Comparison of ENCODE assay signal across 12 cellular contexts in genomic region chr7:27108390-27109127, GRCh38. TPM values are rescaled to one million over a fixed set of nuclear protein-coding genes. Genes with fewer than 3 reads are reported as not detected.
DNase-seq lines count a peak whose midpoint lies in the region; ATAC-seq and TF ChIP-seq lines count a peak whose summit lies in the region.
"Had no signal": no experiment of that assay in that cellular context is flagged by ENCODE, and none has a peak within 500 bp of the region (broad histone marks: within the 10 kb centered on the region; RNA-seq: fewer than 3 reads in every experiment).

No MANE protein-coding gene starts in this region.

- H3K4me3 ChIP-seq in Panc1 (ENCODE audit: low read depth in 2 of 2, low read length in 2 of 2): no peak overlapping the region
- H3K4me3 ChIP-seq in esophagus squamous epithelium: peak overlapping the region; percentile 26 to 97 (median 72)
- H3K4me3 ChIP-seq in stomach smooth muscle (ENCODE audit: low read length in 2 of 2): peak overlapping the region; percentile 56 to 96

- H3K36me3 ChIP-seq in Panc1 (ENCODE audit: control insufficient read depth, insufficient read depth, low read length) (0 out of 2 replicates have a peak, but pooled peaks cover 2% of the 10 kb centered on the region), esophagus squamous epithelium (no peaks in the 10 kb centered on the region), stomach smooth muscle (ENCODE audit: control insufficient read depth in 2 of 2, insufficient read depth in 2 of 2, low read length in 2 of 2) (no peaks in the 10 kb centered on the region)

- no TSS peak for BruUV-seq in Panc1 (replicated peaks; lab: Mats Ljungman, UMichigan)

- H3K9ac ChIP-seq in stomach smooth muscle (ENCODE audit: low read length in 2 of 2): peak overlapping the region; percentile 86 to 92

- intact Hi-C loops in Panc1 (cut with micrococcal nuclease; ENCODE audit: unreplicated experiment): no loop called here
- intact Hi-C loops in esophagus squamous epithelium (cut with DNase I): no loop called here
- intact Hi-C loops in activated CD4-positive, alpha-beta memory T cell treated with anti-CD3 and anti-CD28 coated beads for 36 hours (cut with micrococcal nuclease): no loop called here

- H3K4me1 ChIP-seq in Panc1 (ENCODE audit: control insufficient read depth, insufficient read depth, low read length): peaks cover 67% of the 10 kb centered on the region
- H3K4me1 ChIP-seq in esophagus squamous epithelium: peaks cover 21 to 97% (median 54%) of the 10 kb centered on the region in 3 donors
- peaks cover 66% of the 10 kb centered on the region for H3K4me1 ChIP-seq in stomach smooth muscle (ENCODE audit: control insufficient read depth, insufficient read depth, low read length)

- in situ Hi-C loops in Panc1 (cut with HindIII; ENCODE audit: low pct_unique_long_range_greater_than_20kb, low sequenced_read_pairs): no loop called here

- peak in 2 of 4 donors; percentile 75 to 86 for TF ChIP-seq POLR2A in esophagus squamous epithelium (IDR thresholded peaks at IDR 0.05)

- H3K4me3 Mint-ChIP-seq in activated CD4-positive, alpha-beta memory T cell treated with anti-CD3 and anti-CD28 coated beads for 36 hours: no peak overlapping the region

- POLR2A ChIA-PET in Panc1 (lab: Charles Lee): no interaction called here
- POLR2A ChIA-PET in activated CD4-positive, alpha-beta memory T cell treated with anti-CD3 and anti-CD28 coated beads for 36 hours (lab: Charles Lee): no interaction called here

- peaks cover 4% of the 10 kb centered on the region for H3K4me1 Mint-ChIP-seq in activated CD4-positive, alpha-beta memory T cell treated with anti-CD3 and anti-CD28 coated beads for 36 hours (ENCODE audit: low read depth)

- 22 to 57% methylated on average over 7 to 12 of the region's 41 CpGs for WGBS in esophagus squamous epithelium, 2 donors

- DNase-seq in Panc1 (ENCODE audit: low read depth, low spot score) (no peak), esophagus squamous epithelium (lab: John Stamatoyannopoulos, UW) (no peak), lung microvascular endothelial cell (ENCODE audit: low read depth in 2 of 2) (peak; percentile 82 to 90), C1 segment of cervical spinal cord (lab: John Stamatoyannopoulos, UW) (no peak), NCI-H1417 treated with DMSO at 0.1 percent for 48 hours (lab: John Stamatoyannopoulos, UW) (no peak), nucleus accumbens (lab: John Stamatoyannopoulos, UW) (no peak)
- no peak for DNase-seq in activated CD4-positive, alpha-beta memory T cell treated with anti-CD3 and anti-CD28 coated beads for 36 hours
- DNase-seq: Caco-2, NCI-H187, SIG-M5 had no signal

- peaks cover 12% of the 10 kb centered on the region for H3K27me3 Mint-ChIP-seq in activated CD4-positive, alpha-beta memory T cell treated with anti-CD3 and anti-CD28 coated beads for 36 hours

- TF ChIP-seq CTCF in Panc1 (IDR thresholded peaks at IDR 0.05) (no peak), esophagus squamous epithelium (IDR thresholded peaks at IDR 0.05) (peak in 2 of 6 experiments; percentile 28 to 31)

- peak overlapping the region; percentile 90 for H3K27ac ChIP-seq in Panc1 (ENCODE audit: low read length)
- peak overlapping the region; percentile 96 to 99 (median 99) for H3K27ac ChIP-seq in esophagus squamous epithelium
- peak overlapping the region; percentile 97 for H3K27ac ChIP-seq in stomach smooth muscle (ENCODE audit: low read length)

- H3K9me3 ChIP-seq in Panc1 (ENCODE audit: control insufficient read depth, insufficient read depth, low read depth, low read length) (no peaks in the 10 kb centered on the region), esophagus squamous epithelium (no peaks in the 10 kb centered on the region), stomach smooth muscle (ENCODE audit: control insufficient read depth in 2 of 2, low read length in 2 of 2) (no peaks in the 10 kb centered on the region)
- H3K9me3 ChIP-seq: Caco-2 had no signal

- CTCF ChIA-PET in Panc1 (lab: Charles Lee): interaction anchor here (1.4 kb wide), 1 partner anchor 10 kb away, joined by 5 read pairs; no protein-coding TSS in a partner anchor
- CTCF ChIA-PET in activated CD4-positive, alpha-beta memory T cell treated with anti-CD3 and anti-CD28 coated beads for 36 hours (lab: Charles Lee): no interaction called here

- ATAC-seq in Panc1: no peak

- no peak overlapping the region for H3K27ac Mint-ChIP-seq in activated CD4-positive, alpha-beta memory T cell treated with anti-CD3 and anti-CD28 coated beads for 36 hours

- peaks cover 2% of the 10 kb centered on the region for H3K36me3 Mint-ChIP-seq in activated CD4-positive, alpha-beta memory T cell treated with anti-CD3 and anti-CD28 coated beads for 36 hours

- H3K27me3 ChIP-seq in Panc1 (ENCODE audit: control insufficient read depth, insufficient read depth, low read length) (no peaks in the 10 kb centered on the region), esophagus squamous epithelium (peaks cover 0 to 4% (median 0%) of the 10 kb centered on the region in 4 donors), stomach smooth muscle (ENCODE audit: control insufficient read depth in 1 of 2, insufficient read depth in 2 of 2, low read length in 2 of 2) (no peaks in the 10 kb centered on the region)

- no peaks in the 10 kb centered on the region for H3K9me3 Mint-ChIP-seq in activated CD4-positive, alpha-beta memory T cell treated with anti-CD3 and anti-CD28 coated beads for 36 hours

RNA-seq across cellular contexts. Expression of gene HOXA2, which starts 6.1 kb away (rescaled TPM):
- 2.9 TPM for total RNA-seq in Panc1 (2021; ENCODE audit: unreplicated experiment)
- polyA plus RNA-seq in Panc1 (2012; ENCODE audit: insufficient read length): 0.84 TPM
- 1 to 10 TPM in 3 of 4 donors, under 1 TPM in 1; 0.27 to 3.6 (median 1.5) TPM for total RNA-seq in esophagus squamous epithelium
- 0.20 and 0.22 TPM in 2 replicates for total RNA-seq in lung microvascular endothelial cell
- not detected for total RNA-seq in activated CD4-positive, alpha-beta memory T cell treated with anti-CD3 and anti-CD28 coated beads for 36 hours
- total RNA-seq: bronchial epithelial cell had no signal

RNA-seq across cellular contexts. Expression of gene HOXA1, which starts 12.8 kb away (rescaled TPM):
- 8.8 TPM for total RNA-seq in Panc1 (2021; ENCODE audit: unreplicated experiment)
- 5.3 TPM for polyA plus RNA-seq in Panc1 (2012; ENCODE audit: insufficient read length)
- 1 to 10 TPM; 1.6 to 2.5 (median 2.2) TPM for total RNA-seq in esophagus squamous epithelium
- 0.40 and 0.44 TPM in 2 replicates for total RNA-seq in lung microvascular endothelial cell
- under 1 TPM; 0.29 to 0.43 TPM for total RNA-seq in activated CD4-positive, alpha-beta memory T cell treated with anti-CD3 and anti-CD28 coated beads for 36 hours

RNA-seq across cellular contexts. Expression of gene HOXA4, which starts 22.0 kb away (rescaled TPM):
- 0.39 TPM for total RNA-seq in Panc1 (2021; ENCODE audit: unreplicated experiment)
- polyA plus RNA-seq in Panc1 (2012; ENCODE audit: insufficient read length): 0.45 TPM
- 1 to 10 TPM; 2.9 to 6.7 (median 4.1) TPM for total RNA-seq in esophagus squamous epithelium
- 0.22 and 0.79 TPM in 2 replicates for total RNA-seq in lung microvascular endothelial cell
- total RNA-seq in activated CD4-positive, alpha-beta memory T cell treated with anti-CD3 and anti-CD28 coated beads for 36 hours: not detected
- total RNA-seq: bronchial epithelial cell had no signal

RNA-seq across cellular contexts. Expression of gene HOXA5, which starts 34.9 kb away (rescaled TPM):
- total RNA-seq in Panc1 (2021; ENCODE audit: unreplicated experiment): 3.9 TPM
- polyA plus RNA-seq in Panc1 (2012; ENCODE audit: insufficient read length): 3.0 TPM
- total RNA-seq in esophagus squamous epithelium: 1 to 10 TPM; 3.6 to 8.2 (median 6.8) TPM
- total RNA-seq in lung microvascular endothelial cell: 5.8 and 7.0 TPM in 2 replicates
- total RNA-seq in activated CD4-positive, alpha-beta memory T cell treated with anti-CD3 and anti-CD28 coated beads for 36 hours: not detected
- total RNA-seq: bronchial epithelial cell had no signal

RNA-seq across cellular contexts. Expression of gene HOXA6, which starts 39.0 kb away (rescaled TPM):
- 3.3 TPM for total RNA-seq in Panc1 (2021; ENCODE audit: unreplicated experiment)
- 4.8 TPM for polyA plus RNA-seq in Panc1 (2012; ENCODE audit: insufficient read length)
- total RNA-seq in esophagus squamous epithelium: 1 to 10 TPM in 1 of 4 donors, under 1 TPM in 1, not detected in 2; 0.26 to 1.3 TPM
- 2.0 and 2.4 TPM in 2 replicates for total RNA-seq in lung microvascular endothelial cell
- total RNA-seq in activated CD4-positive, alpha-beta memory T cell treated with anti-CD3 and anti-CD28 coated beads for 36 hours: not detected

Comparison
In these comparisons a context has a peak if more than half of its experiments do, and no peak if none do; other contexts are left out.
1. DNase-seq: peak in lung microvascular endothelial cell (2 of 2); none in Panc1 (single experiment), esophagus squamous epithelium (single experiment), C1 segment of cervical spinal cord (0 of 14), activated CD4-positive, alpha-beta memory T cell treated with anti-CD3 and anti-CD28 coated beads for 36 hours (single experiment), NCI-H1417 treated with DMSO at 0.1 percent for 48 hours (single experiment) and nucleus accumbens (0 of 56).
2. H3K4me3 ChIP-seq: peak in esophagus squamous epithelium (4 of 4) and stomach smooth muscle (2 of 2); none in Panc1 (0 of 2).
3. Peak in every context shown above with its lines, with median percentiles within 50 percentile points of each other: H3K27ac ChIP-seq.